In the genomic region with DNA sequence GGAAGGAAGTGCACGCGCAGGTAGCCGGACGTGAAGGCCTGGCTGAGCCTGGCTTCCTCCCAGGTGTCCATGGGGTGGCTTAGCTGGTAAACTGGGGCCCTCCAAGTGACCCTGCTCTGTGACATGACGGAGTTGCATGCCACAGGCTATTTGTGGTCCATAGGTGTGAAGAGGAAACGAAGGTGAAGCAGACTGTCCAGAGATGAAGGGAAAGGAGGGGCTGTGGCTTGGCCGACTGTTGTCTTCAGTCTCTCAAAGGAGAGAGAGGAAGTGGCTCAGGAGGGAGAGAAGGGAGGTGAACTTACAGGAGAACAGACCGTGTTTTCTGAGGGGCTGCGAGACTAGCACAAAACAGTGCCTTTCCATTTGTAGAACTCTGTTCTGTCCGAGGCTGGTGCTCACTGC, we compare ENCODE assay signal across 10 cellular contexts. TPM values are rescaled to one million over a fixed set of nuclear protein-coding genes. Genes with fewer than 3 reads are reported as not detected.
DNase-seq lines count a peak whose midpoint lies in the region; ATAC-seq and TF ChIP-seq lines count a peak whose summit lies in the region.
"Had no signal": no experiment of that assay in that cellular context is flagged by ENCODE, and none has a peak within 500 bp of the region (broad histone marks: within the 10 kb centered on the region; RNA-seq: fewer than 3 reads in every experiment).

No MANE protein-coding gene starts in this region.

- peak overlapping the region; percentile 30 for H3K4me3 Mint-ChIP-seq in activated CD8-positive, alpha-beta T cell treated with anti-CD3 and anti-CD28 coated beads for 36 hours

- peak overlapping the region; percentile 83 for H3K27ac Mint-ChIP-seq in activated CD8-positive, alpha-beta T cell treated with anti-CD3 and anti-CD28 coated beads for 36 hours

- CTCF ChIA-PET in activated CD8-positive, alpha-beta T cell treated with anti-CD3 and anti-CD28 coated beads for 36 hours (lab: Charles Lee) = interaction anchor here (1.4 to 5.3 kb wide), 5 partner anchors 19 to 173 kb away, joined by 4 to 32 read pairs (median 8); a partner anchor contains a TSS

- POLR2A ChIA-PET in activated CD8-positive, alpha-beta T cell treated with anti-CD3 and anti-CD28 coated beads for 36 hours (lab: Charles Lee) = interaction anchor here (0.6 to 10.3 kb wide), 8 partner anchors 9 to 138 kb away, joined by 3 to 119 read pairs (median 4); a partner anchor contains a TSS

- in situ Hi-C loops in G401 (cut with HindIII; ENCODE audit: low sequenced_read_pairs) = no loop called here

- DNase-seq in activated CD8-positive, alpha-beta T cell treated with anti-CD3 and anti-CD28 coated beads for 36 hours = peak; percentile 52
- DNase-seq in posterior vena cava (ENCODE audit: low spot score) (peak; percentile 74), NCI-H2196 treated with DMSO at 0.1 percent for 48 hours (lab: John Stamatoyannopoulos, UW; ENCODE audit: unreplicated experiment) (no peak), AG08396 (ENCODE audit: low spot score) (no peak), G401 (ENCODE audit: low spot score) (no peak)

- H3K4me1 Mint-ChIP-seq in activated CD8-positive, alpha-beta T cell treated with anti-CD3 and anti-CD28 coated beads for 36 hours (ENCODE audit: low read depth) = peaks cover 64% of the 10 kb centered on the region

- intact Hi-C loops in activated CD8-positive, alpha-beta T cell treated with anti-CD3 and anti-CD28 coated beads for 36 hours (cut with micrococcal nuclease) = no loop called here
- intact Hi-C loops in posterior vena cava (cut with DNase I) = no loop called here

- peak; percentile 41 for ATAC-seq in GM19043 (IDR thresholded peaks at IDR 0.05; ENCODE audit: low read depth, unreplicated experiment)
- peak; percentile 32 for ATAC-seq in HG02981 (IDR thresholded peaks at IDR 0.05; ENCODE audit: unreplicated experiment)
- ATAC-seq in activated CD8-positive, alpha-beta T cell treated with anti-CD3 and anti-CD28 coated beads for 36 hours = peak; percentile 4
- no peak for ATAC-seq in HG02623 (IDR thresholded peaks at IDR 0.05; ENCODE audit: unreplicated experiment)

- no peaks in the 10 kb centered on the region for H3K27me3 Mint-ChIP-seq in activated CD8-positive, alpha-beta T cell treated with anti-CD3 and anti-CD28 coated beads for 36 hours

- no peak for TF ChIP-seq CTCF in activated CD8-positive, alpha-beta T cell treated with anti-CD3 and anti-CD28 coated beads for 36 hours (IDR thresholded peaks at IDR 0.05)

- H3K9me3 Mint-ChIP-seq in activated CD8-positive, alpha-beta T cell treated with anti-CD3 and anti-CD28 coated beads for 36 hours = no peaks in the 10 kb centered on the region

- peaks cover 42% of the 10 kb centered on the region for H3K36me3 Mint-ChIP-seq in activated CD8-positive, alpha-beta T cell treated with anti-CD3 and anti-CD28 coated beads for 36 hours (ENCODE audit: low read depth)

RNA-seq across cellular contexts. Expression of a gene that starts 19.3 kb away (rescaled TPM):
- 10 to 100 TPM; 38.6 to 40.2 TPM for total RNA-seq in activated CD8-positive, alpha-beta T cell treated with anti-CD3 and anti-CD28 coated beads for 36 hours
- 10 to 100 TPM; 14.0 to 19.9 TPM for total RNA-seq in posterior vena cava
- 1.3 and 5.1 TPM in 2 replicates for total RNA-seq in G401 (2014; rRNA removed; shearing (Covaris generic))

RNA-seq across cellular contexts. Expression of a gene that starts 47.0 kb away (rescaled TPM):
- not detected for total RNA-seq in activated CD8-positive, alpha-beta T cell treated with anti-CD3 and anti-CD28 coated beads for 36 hours
- total RNA-seq in posterior vena cava = not detected
- total RNA-seq in G401 (2014; rRNA removed; shearing (Covaris generic)) = not detected in 2 replicates
- total RNA-seq: endothelial cell of umbilical vein, prostate gland had no signal

Comparison
In these comparisons a context has a peak if more than half of its experiments do, and no peak if none do; other contexts are left out.
1. DNase-seq: peak in activated CD8-positive, alpha-beta T cell treated with anti-CD3 and anti-CD28 coated beads for 36 hours (single experiment) and posterior vena cava (single experiment); none in NCI-H2196 treated with DMSO at 0.1 percent for 48 hours (single experiment), AG08396 (single experiment) and G401 (single experiment).